1 cellular context compared by ENCODE assay signal in genomic region chr14:51566831-51567582, GRCh38.
TF ChIP-seq lines count a peak whose summit lies in the region.

No MANE protein-coding gene starts in this region.

TF ChIP-seq in SK-N-SH, 30 proteins besides CTCF, POLR2A, EP300 and RAD21 (continued from another document):
- TF ChIP-seq REST (IDR thresholded peaks at IDR 0.05; ENCODE audit: low read depth, low read length), result no peak
- TF ChIP-seq YY1 (IDR thresholded peaks at IDR 0.05; ENCODE audit: low read depth), result no peak
- no peak for TF ChIP-seq GABPA (IDR thresholded peaks at IDR 0.05; ENCODE audit: low read depth)
- no peak for TF ChIP-seq PBX3 (IDR thresholded peaks at IDR 0.05)
- no peak for TF ChIP-seq ELF1 (IDR thresholded peaks at IDR 0.05)
- TF ChIP-seq RCOR1 (IDR thresholded peaks at IDR 0.05; ENCODE audit: low read length), result no peak
